In the genomic region with DNA sequence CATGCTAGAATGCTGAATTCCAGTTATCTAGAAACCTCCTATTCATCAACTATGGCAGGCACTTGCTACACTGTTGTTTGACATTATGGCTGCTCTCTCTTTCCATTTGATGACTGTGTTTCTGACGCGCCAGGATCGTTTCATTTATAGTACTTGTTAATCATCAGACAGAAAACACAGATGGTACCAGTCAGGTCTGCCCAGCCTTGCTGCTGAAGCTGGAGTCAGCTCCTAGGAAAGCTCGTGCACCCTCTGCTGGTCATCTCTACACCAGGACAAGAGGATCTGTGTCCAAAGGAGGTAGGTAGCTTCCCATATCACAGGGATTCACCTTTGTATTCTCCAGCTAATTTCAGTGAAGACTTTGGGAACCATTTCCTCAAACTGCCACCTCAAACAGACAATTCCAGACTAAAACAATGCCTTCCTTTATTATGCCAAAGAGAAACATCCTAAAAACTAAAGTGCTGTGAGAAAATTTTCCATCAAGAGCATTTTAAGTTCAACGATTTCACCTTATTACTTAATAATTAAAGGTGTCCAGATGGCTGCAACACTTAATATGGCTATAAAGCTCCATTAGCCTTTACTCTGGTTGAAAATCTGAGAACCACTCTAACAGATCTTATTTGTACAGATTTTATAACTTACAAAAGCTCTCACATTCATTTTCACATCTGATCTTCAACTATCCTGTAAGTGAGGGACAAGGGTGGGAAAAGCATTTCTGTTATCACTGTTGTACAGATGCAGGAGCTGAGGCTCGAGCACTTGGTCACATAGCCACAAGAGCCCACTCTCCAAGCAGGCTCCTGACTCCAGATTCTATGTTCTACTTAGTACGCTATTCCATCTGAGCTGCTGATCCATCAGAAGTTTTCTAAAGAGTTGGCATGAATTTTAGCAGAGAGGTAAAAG, we compare ENCODE assay signal across 1 cellular context.
TF ChIP-seq lines count a peak whose summit lies in the region.

No MANE protein-coding gene starts in this region.

TF ChIP-seq in IMR-90, 13 proteins besides CTCF, POLR2A, EP300 and RAD21 (continued from another document):
- TF ChIP-seq MXI1 (IDR thresholded peaks at IDR 0.05; ENCODE audit: borderline replicate concordance, low read depth, low read length) (no peak; the same call in 1 of the 2 replicates), CHD1 (IDR thresholded peaks at IDR 0.05; ENCODE audit: low read depth, low read length) (no peak), MAFK (IDR thresholded peaks at IDR 0.05; ENCODE audit: low read depth, low read length) (no peak; the same call in 1 of the 2 replicates), USF2 (IDR thresholded peaks at IDR 0.05; ENCODE audit: low read depth, low read length) (no peak)
